ENCODE assay signal across 12 cellular contexts in genomic region chr17:4598776-4599504, GRCh38. TPM values are rescaled to one million over a fixed set of nuclear protein-coding genes. Genes with fewer than 3 reads are reported as not detected.
DNase-seq lines count a peak whose midpoint lies in the region; ATAC-seq and TF ChIP-seq lines count a peak whose summit lies in the region.
"Had no signal": no experiment of that assay in that cellular context is flagged by ENCODE, and none has a peak within 500 bp of the region (broad histone marks: within the 10 kb centered on the region; RNA-seq: fewer than 3 reads in every experiment).

No MANE protein-coding gene starts in this region.

- H3K27me3 Mint-ChIP-seq in chondrocyte (ENCODE audit: low read depth), result no peaks in the 10 kb centered on the region
- H3K27me3 Mint-ChIP-seq in naive thymus-derived CD4-positive, alpha-beta T cell, result peaks cover 0 to 14% (median 0%) of the 10 kb centered on the region in 5 donors
- peaks cover 4 to 14% of the 10 kb centered on the region in 2 donors for H3K27me3 Mint-ChIP-seq in CD4-positive, alpha-beta memory T cell

- POLR2A ChIA-PET in naive thymus-derived CD4-positive, alpha-beta T cell (lab: Charles Lee), result no interaction called here
- POLR2A ChIA-PET in CD4-positive, alpha-beta memory T cell (lab: Charles Lee; ENCODE audit: partially characterized antibody), result no interaction called here

- CTCF ChIA-PET in naive thymus-derived CD4-positive, alpha-beta T cell (lab: Charles Lee), result no interaction called here
- CTCF ChIA-PET in CD4-positive, alpha-beta memory T cell (lab: Charles Lee; ENCODE audit: partially characterized antibody), result no interaction called here

- peaks cover 17% of the 10 kb centered on the region for H3K4me1 Mint-ChIP-seq in chondrocyte (ENCODE audit: low read depth)
- H3K4me1 Mint-ChIP-seq in naive thymus-derived CD4-positive, alpha-beta T cell, result peaks cover 0 to 5% (median 4%) of the 10 kb centered on the region in 7 donors
- peaks cover 0 to 5% (median 3%) of the 10 kb centered on the region in 4 donors for H3K4me1 Mint-ChIP-seq in CD4-positive, alpha-beta memory T cell

- H2AFZ ChIP-seq in neuronal stem cell (ENCODE audit: low read length), result no peak overlapping the region

- H3K27me3 ChIP-seq in cardiac muscle cell (no peaks in the 10 kb centered on the region), neuronal stem cell (ENCODE audit: control insufficient read depth in 3 of 3, insufficient read depth in 3 of 3, low read depth in 1 of 3, low read length in 3 of 3) (peaks cover 0 to 57% (median 0%) of the 10 kb centered on the region in 3 experiments)
- H3K27me3 ChIP-seq in naive thymus-derived CD4-positive, alpha-beta T cell (ENCODE audit: control insufficient read depth in 2 of 2, insufficient read depth in 2 of 2, low read length in 2 of 2), result no peaks in the 10 kb centered on the region
- no peaks in the 10 kb centered on the region for H3K27me3 ChIP-seq in CD4-positive, alpha-beta memory T cell (ENCODE audit: insufficient read depth, low read length)

- H3K18ac ChIP-seq in neuronal stem cell (ENCODE audit: low read length), result peak overlapping the region; percentile 99

- DNase-seq in chondrocyte (ENCODE audit: low spot score) (peak; percentile 84), cardiac muscle cell (ENCODE audit: low read depth in 1 of 2, low spot score in 1 of 2) (peak; percentile 41 to 94), neuronal stem cell (ENCODE audit: low spot score) (no peak)
- no peak for DNase-seq in naive thymus-derived CD4-positive, alpha-beta T cell
- no peak for DNase-seq in CD4-positive, alpha-beta memory T cell
- DNase-seq: amygdala, NCI-H748 treated with DMSO at 0.1 percent for 48 hours had no signal

- intact Hi-C loops in naive thymus-derived CD4-positive, alpha-beta T cell (cut with micrococcal nuclease), result no loop called here
- intact Hi-C loops in CD4-positive, alpha-beta memory T cell (cut with micrococcal nuclease), result no loop called here

- H4K8ac ChIP-seq in neuronal stem cell (ENCODE audit: low read depth, low read length), result no peak overlapping the region

- peak overlapping the region; percentile 8 for H2BK12ac ChIP-seq in neuronal stem cell (ENCODE audit: low read length)

- no peak overlapping the region for H4K91ac ChIP-seq in neuronal stem cell (ENCODE audit: low read depth, low read length, poor library complexity)

- H3K4me2 ChIP-seq in neuronal stem cell (ENCODE audit: insufficient read depth, low read length, poor library complexity, severe bottlenecking), result no peak overlapping the region

- no peak overlapping the region for H3K4me3 Mint-ChIP-seq in chondrocyte (ENCODE audit: unreplicated experiment)
- H3K4me3 Mint-ChIP-seq in naive thymus-derived CD4-positive, alpha-beta T cell, result no peak overlapping the region
- H3K4me3 Mint-ChIP-seq in CD4-positive, alpha-beta memory T cell, result no peak overlapping the region

- no peak overlapping the region for H3K9ac ChIP-seq in neuronal stem cell (ENCODE audit: low read depth, low read length, poor library complexity)

- H3K9me3 ChIP-seq in cardiac muscle cell (ENCODE audit: low read depth), result no peaks in the 10 kb centered on the region
- no peaks in the 10 kb centered on the region for H3K9me3 ChIP-seq in neuronal stem cell (replicated peaks in 1 of 2; ENCODE audit: control insufficient read depth in 2 of 2, insufficient read depth in 1 of 2, low read depth in 1 of 2, low read length in 2 of 2)
- no peaks in the 10 kb centered on the region for H3K9me3 ChIP-seq in naive thymus-derived CD4-positive, alpha-beta T cell (ENCODE audit: control insufficient read depth in 2 of 3, low read length in 3 of 3)
- H3K9me3 ChIP-seq in CD4-positive, alpha-beta memory T cell (ENCODE audit: control insufficient read depth in 1 of 2, low read length in 2 of 2), result no peaks in the 10 kb centered on the region

- no peak for TF ChIP-seq CTCF in chondrocyte (IDR thresholded peaks at IDR 0.05)
- no peak for TF ChIP-seq CTCF in cardiac muscle cell (IDR thresholded peaks at IDR 0.05; ENCODE audit: low read depth, low read length)

- H3K36me3 ChIP-seq in cardiac muscle cell, result peaks cover 24% of the 10 kb centered on the region
- H3K36me3 ChIP-seq in neuronal stem cell (replicated peaks in 1 of 2; ENCODE audit: control insufficient read depth in 2 of 2, insufficient read depth in 2 of 2, low read length in 2 of 2), result no peaks in the 10 kb centered on the region
- no peaks in the 10 kb centered on the region for H3K36me3 ChIP-seq in urinary bladder (ENCODE audit: insufficient read depth)
- H3K36me3 ChIP-seq in naive thymus-derived CD4-positive, alpha-beta T cell (ENCODE audit: control insufficient read depth in 2 of 3, insufficient read depth in 3 of 3, low read length in 3 of 3), result no peaks in the 10 kb centered on the region
- H3K36me3 ChIP-seq in CD4-positive, alpha-beta memory T cell (ENCODE audit: insufficient read depth, low read length), result no peaks in the 10 kb centered on the region
- H3K36me3 ChIP-seq: WERI-Rb-1 had no signal

- H3K27ac ChIP-seq in cardiac muscle cell (peak overlapping the region; percentile 89), neuronal stem cell (replicated peaks; ENCODE audit: low read length) (no peak overlapping the region), urinary bladder (ENCODE audit: low read depth) (peak overlapping the region; percentile 3)
- no peak overlapping the region for H3K27ac ChIP-seq in naive thymus-derived CD4-positive, alpha-beta T cell (ENCODE audit: low read depth, low read length)
- no peak overlapping the region for H3K27ac ChIP-seq in CD4-positive, alpha-beta memory T cell (ENCODE audit: low read depth, low read length)

- peak overlapping the region; percentile 2 for H3K4ac ChIP-seq in neuronal stem cell (ENCODE audit: low read length)

- peak overlapping the region; percentile 0 for H3K14ac ChIP-seq in neuronal stem cell (ENCODE audit: low read length)

- H3K36me3 Mint-ChIP-seq in chondrocyte (ENCODE audit: low read depth), result no peaks in the 10 kb centered on the region
- H3K36me3 Mint-ChIP-seq in naive thymus-derived CD4-positive, alpha-beta T cell, result no peaks in the 10 kb centered on the region
- H3K36me3 Mint-ChIP-seq in CD4-positive, alpha-beta memory T cell, result no peaks in the 10 kb centered on the region

- no peak for ATAC-seq in naive thymus-derived CD4-positive, alpha-beta T cell
- ATAC-seq in GM21529 (IDR thresholded peaks at IDR 0.05; ENCODE audit: unreplicated experiment), result no peak

- peaks cover 51% of the 10 kb centered on the region for H3K4me1 ChIP-seq in cardiac muscle cell (ENCODE audit: low read depth)
- peaks cover 19 to 32% of the 10 kb centered on the region in 2 donors for H3K4me1 ChIP-seq in neuronal stem cell (ENCODE audit: control insufficient read depth in 2 of 2, insufficient read depth in 1 of 2, low read depth in 1 of 2, low read length in 2 of 2)
- H3K4me1 ChIP-seq in urinary bladder (ENCODE audit: insufficient read depth), result no peaks in the 10 kb centered on the region
- H3K4me1 ChIP-seq in naive thymus-derived CD4-positive, alpha-beta T cell (ENCODE audit: control insufficient read depth in 2 of 2, insufficient read depth in 2 of 2, low read length in 2 of 2), result no peaks in the 10 kb centered on the region
- no peaks in the 10 kb centered on the region for H3K4me1 ChIP-seq in CD4-positive, alpha-beta memory T cell (ENCODE audit: insufficient read depth, low read length)

- H2BK15ac ChIP-seq in neuronal stem cell (ENCODE audit: low read length), result peak overlapping the region; percentile 97

- no peaks in the 10 kb centered on the region for H3K9me3 Mint-ChIP-seq in chondrocyte (ENCODE audit: low read depth)
- peaks cover 0 to 1% (median 0%) of the 10 kb centered on the region in 11 donors for H3K9me3 Mint-ChIP-seq in naive thymus-derived CD4-positive, alpha-beta T cell
- H3K9me3 Mint-ChIP-seq in CD4-positive, alpha-beta memory T cell, result no peaks in the 10 kb centered on the region

- peak overlapping the region; percentile 27 for H2BK5ac ChIP-seq in neuronal stem cell (ENCODE audit: low read length)

- no peaks in the 10 kb centered on the region for H3K79me1 ChIP-seq in neuronal stem cell (ENCODE audit: low read depth, low read length)

- no peak overlapping the region for H3K4me3 ChIP-seq in cardiac muscle cell
- H3K4me3 ChIP-seq in neuronal stem cell (ENCODE audit: low read length in 2 of 2), result no peak overlapping the region
- H3K4me3 ChIP-seq in urinary bladder (ENCODE audit: low read depth, low read length), result no peak overlapping the region
- H3K4me3 ChIP-seq in naive thymus-derived CD4-positive, alpha-beta T cell (ENCODE audit: low read length), result no peak overlapping the region
- no peak overlapping the region for H3K4me3 ChIP-seq in CD4-positive, alpha-beta memory T cell (ENCODE audit: low read length in 2 of 2)

- peak overlapping the region; percentile 94 for H2AK5ac ChIP-seq in neuronal stem cell (ENCODE audit: low read depth, low read length)

- peak overlapping the region; percentile 2 for H3K23ac ChIP-seq in neuronal stem cell (ENCODE audit: low read depth, low read length, poor library complexity)

- WGBS in neuronal stem cell (ENCODE audit: extremely low coverage in 2 of 2, insufficient read length in 2 of 2, insufficient replicate concordance in 1 of 2), 2 donors, result no CpG with 5 or more reads among the region's 20 CpGs
- 45% methylated on average over 20 of the region's 20 CpGs for WGBS in urinary bladder

- peak overlapping the region; percentile 97 for H2BK120ac ChIP-seq in neuronal stem cell (ENCODE audit: low read depth, low read length)

- no peak overlapping the region for H3K27ac Mint-ChIP-seq in chondrocyte (ENCODE audit: unreplicated experiment)
- no peak overlapping the region for H3K27ac Mint-ChIP-seq in naive thymus-derived CD4-positive, alpha-beta T cell
- no peak overlapping the region for H3K27ac Mint-ChIP-seq in CD4-positive, alpha-beta memory T cell

RNA-seq across cellular contexts. Expression of gene SMTNL2, which starts 14.6 kb away (rescaled TPM):
- total RNA-seq in chondrocyte, result 0.32 to 0.36 TPM in 2 of 3 replicates, not detected in the other
- 176 and 184 TPM in 2 replicates for total RNA-seq in cardiac muscle cell
- polyA plus RNA-seq in cardiac muscle cell, result 269 TPM in 2 replicates
- 8.7 TPM for polyA plus RNA-seq in neuronal stem cell (2013, experiment 1 of 2)
- 9.0 TPM for polyA plus RNA-seq in neuronal stem cell (2013, experiment 2 of 2)
- 8.0 TPM for total RNA-seq in urinary bladder
- polyA plus RNA-seq in urinary bladder, result 5.0 TPM
- not detected for total RNA-seq in naive thymus-derived CD4-positive, alpha-beta T cell
- polyA plus RNA-seq in naive thymus-derived CD4-positive, alpha-beta T cell, result not detected
- total RNA-seq in CD4-positive, alpha-beta memory T cell, result not detected
- polyA plus RNA-seq in CD4-positive, alpha-beta memory T cell, result not detected

RNA-seq across cellular contexts. Expression of gene GGT6, which starts 38.6 kb away (rescaled TPM):
- not detected in 3 replicates for total RNA-seq in chondrocyte
- not detected in 2 replicates for total RNA-seq in cardiac muscle cell
- not detected in 2 replicates for polyA plus RNA-seq in cardiac muscle cell
- polyA plus RNA-seq in neuronal stem cell (2013, experiment 1 of 2), result not detected
- polyA plus RNA-seq in neuronal stem cell (2013, experiment 2 of 2), result not detected
- total RNA-seq in urinary bladder, result 13.0 TPM
- polyA plus RNA-seq in urinary bladder, result 11.5 TPM
- total RNA-seq in naive thymus-derived CD4-positive, alpha-beta T cell, result not detected
- polyA plus RNA-seq in naive thymus-derived CD4-positive, alpha-beta T cell, result not detected
- total RNA-seq in CD4-positive, alpha-beta memory T cell, result not detected
- polyA plus RNA-seq in CD4-positive, alpha-beta memory T cell, result not detected
- total RNA-seq: mesenteric fat pad had no signal

RNA-seq across cellular contexts. Expression of gene ALOX15, which starts 42.5 kb away (rescaled TPM):
- 0.15 TPM in 1 of 3 replicates, not detected in the others for total RNA-seq in chondrocyte
- total RNA-seq in cardiac muscle cell, result 0.71 and 1.1 TPM in 2 replicates
- polyA plus RNA-seq in cardiac muscle cell, result 1.5 TPM in 1 of 2 replicates, not detected in the other
- polyA plus RNA-seq in neuronal stem cell (2013, experiment 1 of 2), result 0.21 TPM
- 0.15 TPM for polyA plus RNA-seq in neuronal stem cell (2013, experiment 2 of 2)
- 2.6 TPM for total RNA-seq in urinary bladder
- 0.06 TPM for polyA plus RNA-seq in urinary bladder
- total RNA-seq in naive thymus-derived CD4-positive, alpha-beta T cell, result under 1 TPM in 3 of 5 experiments, not detected in 2; 0.44 to 0.60 (median 0.50) TPM
- polyA plus RNA-seq in naive thymus-derived CD4-positive, alpha-beta T cell, result not detected
- total RNA-seq in CD4-positive, alpha-beta memory T cell, result under 1 TPM in 1 of 2 experiments, not detected in 1; 0.49 TPM
- polyA plus RNA-seq in CD4-positive, alpha-beta memory T cell, result not detected
- total RNA-seq: mesenteric fat pad, renal cortical epithelial cell had no signal

RNA-seq across cellular contexts. Expression of gene MYBBP1A, which starts 43.8 kb away (rescaled TPM):
- 33.6 to 58.2 TPM (median 36.4 TPM) in 3 replicates for total RNA-seq in chondrocyte
- total RNA-seq in cardiac muscle cell, result 47.4 and 57.1 TPM in 2 replicates
- polyA plus RNA-seq in cardiac muscle cell, result 51.5 and 69.3 TPM in 2 replicates
- polyA plus RNA-seq in neuronal stem cell (2013, experiment 1 of 2), result 15.0 TPM
- 14.9 TPM for polyA plus RNA-seq in neuronal stem cell (2013, experiment 2 of 2)
- 20.7 TPM for total RNA-seq in urinary bladder
- 29.8 TPM for polyA plus RNA-seq in urinary bladder
- 10 to 100 TPM; 59.8 to 81.8 (median 77.9) TPM for total RNA-seq in naive thymus-derived CD4-positive, alpha-beta T cell
- polyA plus RNA-seq in naive thymus-derived CD4-positive, alpha-beta T cell, result 10 to 100 TPM; 21.0 to 42.8 TPM
- 10 to 100 TPM; 73.4 to 74.7 TPM for total RNA-seq in CD4-positive, alpha-beta memory T cell
- 10 to 100 TPM; 12.5 to 35.2 TPM for polyA plus RNA-seq in CD4-positive, alpha-beta memory T cell

Comparison
In these comparisons a context has a peak if more than half of its experiments do, and no peak if none do; other contexts are left out.
1. DNase-seq: peak in chondrocyte (single experiment) and cardiac muscle cell (2 of 2); none in neuronal stem cell (single experiment), naive thymus-derived CD4-positive, alpha-beta T cell (0 of 9) and CD4-positive, alpha-beta memory T cell (0 of 5).
2. H3K27ac ChIP-seq: peak in cardiac muscle cell (single experiment) and urinary bladder (single experiment); none in neuronal stem cell (single experiment), naive thymus-derived CD4-positive, alpha-beta T cell (single experiment) and CD4-positive, alpha-beta memory T cell (single experiment).
3. RNA of gene SMTNL2, which starts 14.6 kb away (total RNA-seq): 176 to 184 TPM in cardiac muscle cell; 8.0 TPM in urinary bladder (single experiment), 0.32 to 0.36 TPM in chondrocyte, not detected in naive thymus-derived CD4-positive, alpha-beta T cell and not detected in CD4-positive, alpha-beta memory T cell; every median in the first group is over 10 times any median in the second.
4. RNA of gene GGT6, which starts 38.6 kb away (total RNA-seq): 13.0 TPM in urinary bladder (single experiment); not detected in cardiac muscle cell, not detected in chondrocyte, not detected in naive thymus-derived CD4-positive, alpha-beta T cell and not detected in CD4-positive, alpha-beta memory T cell; every median in the first group is over 10 times any median in the second.